In genomic region chr1:63326473-63327380, GRCh38 we compare ENCODE assay signal across 1 cellular context.
TF ChIP-seq lines count a peak whose summit lies in the region.

No MANE protein-coding gene starts in this region.

TF ChIP-seq in HepG2, 621 proteins besides CTCF, POLR2A, EP300 and RAD21:
- no peak for TF ChIP-seq NFKB2 (CRISPR knock-in tag; IDR thresholded peaks at IDR 0.05; ENCODE audit: borderline replicate concordance)
- TF ChIP-seq ZNF513 (CRISPR knock-in tag; conservative IDR thresholded peaks at IDR 0.05): no peak
- no peak for TF ChIP-seq HOXA5 (CRISPR knock-in tag; IDR thresholded peaks at IDR 0.05)
- TF ChIP-seq TRIM22 (IDR thresholded peaks at IDR 0.05): no peak
- TF ChIP-seq CBX2 (IDR thresholded peaks at IDR 0.05; ENCODE audit: low read depth, low read length): 0 out of 2 replicates have a peak, but pooled peaks have one; percentile 48
- no peak for TF ChIP-seq CBX2 (CRISPR knock-in tag; IDR thresholded peaks at IDR 0.05; ENCODE audit: low read depth)
- 0 out of 2 replicates have a peak, but pooled peaks have one; percentile 1 for TF ChIP-seq MEIS1 (CRISPR knock-in tag; IDR thresholded peaks at IDR 0.05; ENCODE audit: borderline replicate concordance)
- TF ChIP-seq HNRNPLL (IDR thresholded peaks at IDR 0.05; ENCODE audit: low read depth, low read length, poor library complexity, severe bottlenecking): peak; percentile 92
- TF ChIP-seq EZH2 (conservative IDR thresholded peaks at IDR 0.05; ENCODE audit: low read depth, low read length): peak; percentile 78; the same call in 1 of the 2 replicates
- no peak for TF ChIP-seq ZFP37 (CRISPR knock-in tag; IDR thresholded peaks at IDR 0.05; ENCODE audit: borderline replicate concordance)
- no peak for TF ChIP-seq FOXP1 (IDR thresholded peaks at IDR 0.05)
- TF ChIP-seq FOXP1 (CRISPR knock-in tag; IDR thresholded peaks at IDR 0.05): peak; percentile 6; the same call in 1 of the 2 replicates
- no peak for TF ChIP-seq CBX5 (CRISPR knock-in tag; IDR thresholded peaks at IDR 0.05; ENCODE audit: borderline replicate concordance)
- TF ChIP-seq ETV6 (CRISPR knock-in tag; conservative IDR thresholded peaks at IDR 0.05): no peak
